ENCODE assay signal across 1 cellular context in genomic region chr19:39970674-39971379, GRCh38.
A peak's percentile ranks its signal among the peaks of the same experiment; 100 is the strongest.
TF ChIP-seq lines count a peak whose summit lies in the region.

TSS of gene PSMC4 (plus strand) at chr19:39971165. CDS start at chr19:39971203, 38 bp downstream.

TF ChIP-seq in HepG2, 621 proteins besides CTCF, POLR2A, EP300 and RAD21 (continued from another document and continues in another):
- TF ChIP-seq, protein P1, sequence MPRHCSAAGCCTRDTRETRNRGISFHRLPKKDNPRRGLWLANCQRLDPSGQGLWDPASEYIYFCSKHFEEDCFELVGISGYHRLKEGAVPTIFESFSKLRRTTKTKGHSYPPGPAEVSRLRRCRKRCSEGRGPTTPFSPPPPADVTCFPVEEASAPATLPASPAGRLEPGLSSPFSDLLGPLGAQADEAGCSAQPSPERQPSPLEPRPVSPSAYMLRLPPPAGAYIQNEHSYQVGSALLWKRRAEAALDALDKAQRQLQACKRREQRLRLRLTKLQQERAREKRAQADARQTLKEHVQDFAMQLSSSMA (CRISPR knock-in tag; IDR thresholded peaks at IDR 0.05) = peak; percentile 94
- TF ChIP-seq, protein P2, sequence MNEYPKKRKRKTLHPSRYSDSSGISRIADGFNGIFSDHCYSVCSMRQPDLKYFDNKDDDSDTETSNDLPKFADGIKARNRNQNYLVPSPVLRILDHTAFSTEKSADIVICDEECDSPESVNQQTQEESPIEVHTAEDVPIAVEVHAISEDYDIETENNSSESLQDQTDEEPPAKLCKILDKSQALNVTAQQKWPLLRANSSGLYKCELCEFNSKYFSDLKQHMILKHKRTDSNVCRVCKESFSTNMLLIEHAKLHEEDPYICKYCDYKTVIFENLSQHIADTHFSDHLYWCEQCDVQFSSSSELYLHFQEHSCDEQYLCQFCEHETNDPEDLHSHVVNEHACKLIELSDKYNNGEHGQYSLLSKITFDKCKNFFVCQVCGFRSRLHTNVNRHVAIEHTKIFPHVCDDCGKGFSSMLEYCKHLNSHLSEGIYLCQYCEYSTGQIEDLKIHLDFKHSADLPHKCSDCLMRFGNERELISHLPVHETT (CRISPR knock-in tag; conservative IDR thresholded peaks at IDR 0.05) = 0 out of 2 replicates have a peak, but pooled peaks have one; percentile 69
- TF ChIP-seq ZNF275 (CRISPR knock-in tag; IDR thresholded peaks at IDR 0.05; ENCODE audit: borderline replicate concordance) (peak; percentile 93), NFKB2 (CRISPR knock-in tag; IDR thresholded peaks at IDR 0.05; ENCODE audit: borderline replicate concordance) (peak; percentile 96; the same call in 1 of the 2 replicates), DNMT1 (CRISPR knock-in tag; IDR thresholded peaks at IDR 0.05) (no peak), MED8 (CRISPR knock-in tag; IDR thresholded peaks at IDR 0.05; ENCODE audit: insufficient replicate concordance) (no peak), FOXP4 (CRISPR knock-in tag; IDR thresholded peaks at IDR 0.05) (peak; percentile 79), STAT6 (CRISPR knock-in tag; IDR thresholded peaks at IDR 0.05; ENCODE audit: borderline replicate concordance) (peak; percentile 71), POLR2AphosphoS2 (IDR thresholded peaks at IDR 0.05; ENCODE audit: low read depth, low read length) (no peak), ZNF280B (CRISPR knock-in tag; IDR thresholded peaks at IDR 0.05; ENCODE audit: borderline replicate concordance) (peak; percentile 71; the same call in 1 of the 2 replicates), ZNF687 (CRISPR knock-in tag; IDR thresholded peaks at IDR 0.05) (peak; percentile 99), DBP (CRISPR knock-in tag; IDR thresholded peaks at IDR 0.05; ENCODE audit: not compliant biosample characterization) (peak; percentile 70), HBP1 (CRISPR knock-in tag; IDR thresholded peaks at IDR 0.05; ENCODE audit: low read depth) (no peak), PREB (CRISPR knock-in tag; IDR thresholded peaks at IDR 0.05) (no peak), BHLHE40 (IDR thresholded peaks at IDR 0.05; ENCODE audit: low read length) (peak; percentile 46; the same call in 1 of the 2 replicates), ZNF552 (CRISPR knock-in tag; IDR thresholded peaks at IDR 0.05; ENCODE audit: borderline replicate concordance) (0 out of 2 replicates have a peak, but pooled peaks have one; percentile 61), YEATS2 (CRISPR knock-in tag; IDR thresholded peaks at IDR 0.05; ENCODE audit: borderline replicate concordance) (peak; percentile 95), CEBPB (IDR thresholded peaks at IDR 0.05; ENCODE audit: borderline replicate concordance, low read depth, low read length) (no peak), KMT2B (CRISPR knock-in tag; IDR thresholded peaks at IDR 0.05) (peak; percentile 84), CBX1 (IDR thresholded peaks at IDR 0.05; ENCODE audit: low read depth) (peak; percentile 74), SOX5 (CRISPR knock-in tag; IDR thresholded peaks at IDR 0.05; ENCODE audit: borderline replicate concordance) (peak; percentile 73; the same call in 1 of the 2 replicates), IKZF1 (IDR thresholded peaks at IDR 0.05) (no peak), GZF1 (CRISPR knock-in tag; IDR thresholded peaks at IDR 0.05) (no peak), NFRKB (IDR thresholded peaks at IDR 0.05) (no peak), DDIT3 (CRISPR knock-in tag; IDR thresholded peaks at IDR 0.05) (no peak), GPN1 (CRISPR knock-in tag; IDR thresholded peaks at IDR 0.05; ENCODE audit: borderline replicate concordance) (no peak), ZNF343 (CRISPR knock-in tag; IDR thresholded peaks at IDR 0.05) (no peak)
- TF ChIP-seq, protein P3, sequence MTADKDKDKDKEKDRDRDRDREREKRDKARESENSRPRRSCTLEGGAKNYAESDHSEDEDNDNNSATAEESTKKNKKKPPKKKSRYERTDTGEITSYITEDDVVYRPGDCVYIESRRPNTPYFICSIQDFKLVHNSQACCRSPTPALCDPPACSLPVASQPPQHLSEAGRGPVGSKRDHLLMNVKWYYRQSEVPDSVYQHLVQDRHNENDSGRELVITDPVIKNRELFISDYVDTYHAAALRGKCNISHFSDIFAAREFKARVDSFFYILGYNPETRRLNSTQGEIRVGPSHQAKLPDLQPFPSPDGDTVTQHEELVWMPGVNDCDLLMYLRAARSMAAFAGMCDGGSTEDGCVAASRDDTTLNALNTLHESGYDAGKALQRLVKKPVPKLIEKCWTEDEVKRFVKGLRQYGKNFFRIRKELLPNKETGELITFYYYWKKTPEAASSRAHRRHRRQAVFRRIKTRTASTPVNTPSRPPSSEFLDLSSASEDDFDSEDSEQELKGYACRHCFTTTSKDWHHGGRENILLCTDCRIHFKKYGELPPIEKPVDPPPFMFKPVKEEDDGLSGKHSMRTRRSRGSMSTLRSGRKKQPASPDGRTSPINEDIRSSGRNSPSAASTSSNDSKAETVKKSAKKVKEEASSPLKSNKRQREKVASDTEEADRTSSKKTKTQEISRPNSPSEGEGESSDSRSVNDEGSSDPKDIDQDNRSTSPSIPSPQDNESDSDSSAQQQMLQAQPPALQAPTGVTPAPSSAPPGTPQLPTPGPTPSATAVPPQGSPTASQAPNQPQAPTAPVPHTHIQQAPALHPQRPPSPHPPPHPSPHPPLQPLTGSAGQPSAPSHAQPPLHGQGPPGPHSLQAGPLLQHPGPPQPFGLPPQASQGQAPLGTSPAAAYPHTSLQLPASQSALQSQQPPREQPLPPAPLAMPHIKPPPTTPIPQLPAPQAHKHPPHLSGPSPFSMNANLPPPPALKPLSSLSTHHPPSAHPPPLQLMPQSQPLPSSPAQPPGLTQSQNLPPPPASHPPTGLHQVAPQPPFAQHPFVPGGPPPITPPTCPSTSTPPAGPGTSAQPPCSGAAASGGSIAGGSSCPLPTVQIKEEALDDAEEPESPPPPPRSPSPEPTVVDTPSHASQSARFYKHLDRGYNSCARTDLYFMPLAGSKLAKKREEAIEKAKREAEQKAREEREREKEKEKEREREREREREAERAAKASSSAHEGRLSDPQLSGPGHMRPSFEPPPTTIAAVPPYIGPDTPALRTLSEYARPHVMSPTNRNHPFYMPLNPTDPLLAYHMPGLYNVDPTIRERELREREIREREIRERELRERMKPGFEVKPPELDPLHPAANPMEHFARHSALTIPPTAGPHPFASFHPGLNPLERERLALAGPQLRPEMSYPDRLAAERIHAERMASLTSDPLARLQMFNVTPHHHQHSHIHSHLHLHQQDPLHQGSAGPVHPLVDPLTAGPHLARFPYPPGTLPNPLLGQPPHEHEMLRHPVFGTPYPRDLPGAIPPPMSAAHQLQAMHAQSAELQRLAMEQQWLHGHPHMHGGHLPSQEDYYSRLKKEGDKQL (CRISPR knock-in tag; IDR thresholded peaks at IDR 0.05; ENCODE audit: low read depth) = peak; percentile 44; the same call in 1 of the 2 replicates
